Comparison of ENCODE assay signal across 9 cellular contexts in the genomic region with DNA sequence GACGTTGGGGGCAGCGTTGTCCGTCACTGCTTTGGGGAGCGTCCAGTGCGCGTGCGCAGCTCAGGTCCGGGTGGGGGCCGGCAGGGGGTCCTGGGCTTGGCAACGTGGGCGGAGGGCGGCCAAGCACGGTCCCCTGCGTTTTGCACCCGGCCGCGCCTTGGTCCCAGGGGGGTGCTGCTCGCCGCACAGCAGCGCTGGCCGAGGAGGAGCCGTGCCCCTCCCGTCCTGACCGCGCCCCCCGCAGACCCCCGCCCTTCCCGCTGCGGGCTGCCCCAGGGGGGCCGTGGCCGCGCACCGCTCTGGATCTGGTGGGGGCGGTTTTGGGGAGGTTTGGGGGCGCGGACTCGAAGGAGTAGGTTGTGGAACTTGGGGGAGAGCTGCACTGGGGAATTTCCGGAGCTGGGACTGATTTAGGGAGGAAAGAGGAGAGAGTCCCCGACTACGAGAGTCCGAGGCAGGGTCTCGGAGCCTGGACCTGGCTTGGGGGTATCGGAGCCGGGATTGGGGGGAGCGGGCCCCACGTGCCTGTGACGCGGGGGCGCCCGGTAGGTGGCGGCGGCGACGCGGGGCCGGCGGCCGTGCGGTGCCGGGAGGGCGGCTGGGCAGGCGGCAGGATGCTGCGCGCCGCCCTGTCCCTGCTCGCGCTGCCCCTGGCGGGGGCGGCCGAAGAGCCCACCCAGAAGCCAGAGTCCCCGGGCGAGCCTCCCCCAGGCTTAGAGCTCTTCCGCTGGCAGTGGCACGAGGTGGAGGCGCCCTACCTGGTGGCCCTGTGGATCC. TPM values are rescaled to one million over a fixed set of nuclear protein-coding genes. Genes with fewer than 3 reads are reported as not detected.
DNase-seq lines count a peak whose midpoint lies in the region; ATAC-seq, FAIRE-seq and TF ChIP-seq lines count a peak whose summit lies in the region.
"Had no signal": no experiment of that assay in that cellular context is flagged by ENCODE, and none has a peak within 500 bp of the region (broad histone marks: within the 10 kb centered on the region; RNA-seq: fewer than 3 reads in every experiment).

A gene with protein sequence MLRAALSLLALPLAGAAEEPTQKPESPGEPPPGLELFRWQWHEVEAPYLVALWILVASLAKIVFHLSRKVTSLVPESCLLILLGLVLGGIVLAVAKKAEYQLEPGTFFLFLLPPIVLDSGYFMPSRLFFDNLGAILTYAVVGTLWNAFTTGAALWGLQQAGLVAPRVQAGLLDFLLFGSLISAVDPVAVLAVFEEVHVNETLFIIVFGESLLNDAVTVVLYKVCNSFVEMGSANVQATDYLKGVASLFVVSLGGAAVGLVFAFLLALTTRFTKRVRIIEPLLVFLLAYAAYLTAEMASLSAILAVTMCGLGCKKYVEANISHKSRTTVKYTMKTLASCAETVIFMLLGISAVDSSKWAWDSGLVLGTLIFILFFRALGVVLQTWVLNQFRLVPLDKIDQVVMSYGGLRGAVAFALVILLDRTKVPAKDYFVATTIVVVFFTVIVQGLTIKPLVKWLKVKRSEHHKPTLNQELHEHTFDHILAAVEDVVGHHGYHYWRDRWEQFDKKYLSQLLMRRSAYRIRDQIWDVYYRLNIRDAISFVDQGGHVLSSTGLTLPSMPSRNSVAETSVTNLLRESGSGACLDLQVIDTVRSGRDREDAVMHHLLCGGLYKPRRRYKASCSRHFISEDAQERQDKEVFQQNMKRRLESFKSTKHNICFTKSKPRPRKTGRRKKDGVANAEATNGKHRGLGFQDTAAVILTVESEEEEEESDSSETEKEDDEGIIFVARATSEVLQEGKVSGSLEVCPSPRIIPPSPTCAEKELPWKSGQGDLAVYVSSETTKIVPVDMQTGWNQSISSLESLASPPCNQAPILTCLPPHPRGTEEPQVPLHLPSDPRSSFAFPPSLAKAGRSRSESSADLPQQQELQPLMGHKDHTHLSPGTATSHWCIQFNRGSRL (plus strand): TSS at position 579 of the 777 bp plus-strand sequence. CDS start 36 bp downstream, at position 615.

- peaks cover 6% of the 10 kb centered on the region for H3K79me2 ChIP-seq in keratinocyte (ENCODE audit: control insufficient read depth, insufficient read depth, low read length)

- no peak for ATAC-seq in HG02588 (IDR thresholded peaks at IDR 0.05; ENCODE audit: unreplicated experiment)

- DNase-seq in DMS 273 (lab: John Stamatoyannopoulos, UW; ENCODE audit: unreplicated experiment) (peak; percentile 55), DMS 273 treated with DMSO at 0.1 percent for 48 hours (lab: John Stamatoyannopoulos, UW) (no peak), astrocyte of the spinal cord (ENCODE audit: low read depth, low spot score) (no peak), keratinocyte (ENCODE audit: low read depth, low spot score) (no peak), hippocampal formation (lab: John Stamatoyannopoulos, UW) (no peak)

- H3K36me3 ChIP-seq in keratinocyte (ENCODE audit: control insufficient read depth in 2 of 2, extremely low read depth in 1 of 2, insufficient read depth in 2 of 2, low read length in 2 of 2) (no peaks in the 10 kb centered on the region), subcutaneous abdominal adipose tissue (ENCODE audit: control insufficient read depth in 5 of 5, insufficient read depth in 5 of 5, low read length in 5 of 5) (no peaks in the 10 kb centered on the region)

- H3K27ac ChIP-seq in keratinocyte (ENCODE audit: control insufficient read depth, insufficient read depth, low read length), result no peak within 1 kb of the TSS
- no peak within 1 kb of the TSS for H3K27ac ChIP-seq in subcutaneous abdominal adipose tissue (ENCODE audit: low read depth, low read length)

- H3K9me3 ChIP-seq in keratinocyte (ENCODE audit: control insufficient read depth, low read depth, low read length) (no peaks in the 10 kb centered on the region), subcutaneous abdominal adipose tissue (ENCODE audit: control insufficient read depth in 5 of 5, low read length in 5 of 5) (no peaks in the 10 kb centered on the region)

- H3K4me1 ChIP-seq in keratinocyte (ENCODE audit: control insufficient read depth, extremely low read depth, insufficient read depth, low read length) (peaks cover 37% of the 10 kb centered on the region), subcutaneous abdominal adipose tissue (ENCODE audit: control insufficient read depth in 5 of 5, insufficient read depth in 5 of 5, low read length in 5 of 5) (peaks cover 24 to 67% (median 62%) of the 10 kb centered on the region in 5 donors)

- no peak for FAIRE-seq in keratinocyte (lab: Jason Lieb, UNC)
- FAIRE-seq: A204.1 had no signal

- TF ChIP-seq CTCF in LNCAP (IDR thresholded peaks at IDR 0.05) (peak; percentile 13; the same call in 1 of the 2 replicates), astrocyte of the spinal cord (IDR thresholded peaks at IDR 0.05; ENCODE audit: low read depth, low read length) (no peak), keratinocyte (optimal IDR thresholded peaks at IDR 0.05 in 1 of 3, IDR thresholded peaks at IDR 0.05 in 1 of 3, conservative IDR thresholded peaks at IDR 0.05 in 1 of 3; ENCODE audit: extremely low read depth in 1 of 3, insufficient read depth in 2 of 3, low read length in 3 of 3) (peak in 2 of 3 experiments; percentile 3 to 49)

- H3K9me1 ChIP-seq in keratinocyte (ENCODE audit: control insufficient read depth, extremely low read depth, insufficient read depth, low read length), result no peaks in the 10 kb centered on the region

- H3K4me3 ChIP-seq in astrocyte of the spinal cord (ENCODE audit: low read depth, low read length), result peak within 1 kb of the TSS; percentile 59
- H3K4me3 ChIP-seq in keratinocyte (ENCODE audit: control insufficient read depth in 2 of 3, extremely low read depth in 1 of 3, insufficient read depth in 2 of 3, low read depth in 1 of 3, low read length in 3 of 3), result peak within 1 kb of the TSS; percentile 40 to 62 (median 57)
- H3K4me3 ChIP-seq in subcutaneous abdominal adipose tissue (ENCODE audit: low read depth in 1 of 5, low read length in 5 of 5), result peak within 1 kb of the TSS; percentile 29 to 91 (median 55)

- H3K9ac ChIP-seq in keratinocyte (ENCODE audit: control insufficient read depth, extremely low read depth, insufficient read depth, low read length) (peak within 1 kb of the TSS; percentile 53), subcutaneous abdominal adipose tissue (ENCODE audit: low read length in 5 of 5) (peak within 1 kb of the TSS in 4 of 5 donors; percentile 16 to 62 (median 40))

- H4K20me1 ChIP-seq in keratinocyte (ENCODE audit: control insufficient read depth, extremely low read depth, insufficient read depth, low read length), result no peaks in the 10 kb centered on the region

- in situ Hi-C loops in astrocyte of the spinal cord (cut with HindIII; ENCODE audit: low sequenced_read_pairs), result no loop called here

- peak within 1 kb of the TSS; percentile 81 for H2AFZ ChIP-seq in keratinocyte (ENCODE audit: control insufficient read depth, low read length)

- peaks cover 18% of the 10 kb centered on the region for H3K27me3 ChIP-seq in keratinocyte (ENCODE audit: control insufficient read depth, extremely low read depth, insufficient read depth, low read length)
- H3K27me3 ChIP-seq in subcutaneous abdominal adipose tissue (ENCODE audit: control insufficient read depth in 5 of 5, insufficient read depth in 4 of 5, low read length in 5 of 5), result peaks cover 0 to 8% (median 0%) of the 10 kb centered on the region in 5 donors

- H3K4me2 ChIP-seq in keratinocyte (ENCODE audit: control insufficient read depth, extremely low read depth, insufficient read depth, low read depth, low read length), result peak within 1 kb of the TSS; percentile 82

- dilution Hi-C loops in keratinocyte (cut with MboI; ENCODE audit: extremely low pct_ligation_motif_present, low sequenced_read_pairs), result no loop called here

RNA-seq across cellular contexts. Expression of the gene that starts here (rescaled TPM):
- 0.51 to 0.68 TPM (median 0.62 TPM) in 3 replicates for polyA plus RNA-seq in keratinocyte
- polyA plus RNA-seq in keratinocyte (2011; ENCODE audit: low read depth), result 0.56 TPM
- polyA plus RNA-seq in keratinocyte (2011; cell fraction: cytosol; rRNA removed), result 0.27 and 0.41 TPM in 2 replicates
- 2.4 and 3.5 TPM in 2 replicates for polyA plus RNA-seq in keratinocyte (2011; cell fraction: nucleus; rRNA removed)
- 0.42 and 0.62 TPM in 2 replicates for polyA plus RNA-seq in keratinocyte (2012; ENCODE audit: low replicate concordance)
- polyA minus RNA-seq in keratinocyte, result 0.43 to 0.99 TPM (median 0.51 TPM) in 3 replicates
- polyA minus RNA-seq in keratinocyte (2011; cell fraction: cytosol; rRNA and poly(A)+ RNA removed), result not detected
- polyA minus RNA-seq in keratinocyte (2011; cell fraction: nucleus; rRNA and poly(A)+ RNA removed), result 0.78 and 2.1 TPM in 2 replicates
